ENCODE assay signal across 9 cellular contexts in the genomic region with DNA sequence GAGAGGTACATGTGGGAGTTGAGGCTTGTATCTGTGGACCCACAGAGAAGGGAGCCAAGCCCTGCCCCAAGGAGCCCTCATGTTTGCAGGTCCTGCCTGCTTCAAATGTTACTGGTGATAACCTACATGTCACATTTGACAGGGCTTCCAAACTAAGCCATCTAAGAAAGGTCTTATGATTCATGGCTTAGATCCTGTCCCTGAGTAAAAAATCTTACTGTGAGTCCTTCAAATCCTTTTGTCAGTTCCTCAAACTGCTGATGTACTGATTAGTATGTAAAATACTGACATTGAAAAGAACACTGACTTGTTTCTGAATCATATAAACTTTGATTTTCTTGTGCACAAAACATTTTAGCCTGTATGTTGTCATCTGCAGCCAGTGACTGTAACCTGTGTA. TPM values are rescaled to one million over a fixed set of nuclear protein-coding genes. Genes with fewer than 3 reads are reported as not detected.
A peak's percentile ranks its signal among the peaks of the same experiment; 100 is the strongest.
DNase-seq lines count a peak whose midpoint lies in the region; ATAC-seq and TF ChIP-seq lines count a peak whose summit lies in the region.
"Had no signal": no experiment of that assay in that cellular context is flagged by ENCODE, and none has a peak within 500 bp of the region (broad histone marks: within the 10 kb centered on the region; RNA-seq: fewer than 3 reads in every experiment).

No MANE protein-coding gene starts in this region.

- peaks cover 3% of the 10 kb centered on the region for H3K79me2 ChIP-seq in parathyroid adenoma

- H3K9ac ChIP-seq in NT2/D1 (ENCODE audit: insufficient read length, low read depth): peak overlapping the region; percentile 88
- no peak overlapping the region for H3K9ac ChIP-seq in parathyroid adenoma

- H3K27ac ChIP-seq in ectodermal cell (ENCODE audit: insufficient read depth, low read depth, low read length, poor library complexity, severe bottlenecking) (no peak overlapping the region), parathyroid adenoma (no peak overlapping the region)

- H2AFZ ChIP-seq in parathyroid adenoma: peak overlapping the region; percentile 97

- H3K4me3 ChIP-seq in GM12864 (ENCODE audit: low read depth, low read length) (peak overlapping the region; percentile 87; the same call in 1 of the 2 replicates), NT2/D1 (ENCODE audit: insufficient read length, low read depth) (peak overlapping the region; percentile 86), ectodermal cell (ENCODE audit: insufficient read depth, low read depth, low read length) (peak overlapping the region; percentile 73), parathyroid adenoma (ENCODE audit: low read depth, low read length) (peak overlapping the region; percentile 70)

- H3K9me3 ChIP-seq in NT2/D1 (ENCODE audit: insufficient read depth, low read length) (peaks cover 8% of the 10 kb centered on the region; the same call in 1 of the 2 replicates), ectodermal cell (ENCODE audit: control insufficient read depth, low read length) (no peaks in the 10 kb centered on the region), parathyroid adenoma (ENCODE audit: control insufficient read depth, low read length) (no peaks in the 10 kb centered on the region)

- TF ChIP-seq CTCF in GM12864 (IDR thresholded peaks at IDR 0.05; ENCODE audit: low read depth, low read length, missing control alignments) (no peak), parathyroid adenoma (IDR thresholded peaks at IDR 0.05) (no peak)

- H3K4me2 ChIP-seq in parathyroid adenoma (ENCODE audit: low read length): peak overlapping the region; percentile 69

- no peak for DNase-seq in GM12864 (ENCODE audit: low read depth)
- no peak for DNase-seq in NT2/D1 (ENCODE audit: low read depth, low spot score)
- no peak for DNase-seq in left lobe of liver (ENCODE audit: low spot score)
- no peak for DNase-seq in iPS-NIHi7 (ENCODE audit: extremely low spot score)
- DNase-seq in NCI-H1105 (lab: John Stamatoyannopoulos, UW): no peak
- DNase-seq: NCI-H1417 treated with DMSO at 0.1 percent for 48 hours had no signal

- H3K27me3 ChIP-seq in NT2/D1 (ENCODE audit: insufficient read depth, insufficient read length): no peaks in the 10 kb centered on the region
- H3K27me3 ChIP-seq in ectodermal cell (ENCODE audit: control insufficient read depth, insufficient read depth, low read length, poor library complexity, severe bottlenecking): no peaks in the 10 kb centered on the region
- H3K27me3 ChIP-seq in parathyroid adenoma (ENCODE audit: control insufficient read depth, insufficient read depth, low read length): no peaks in the 10 kb centered on the region

- H3K4me1 ChIP-seq in NT2/D1 (ENCODE audit: insufficient read depth, insufficient read length): no peaks in the 10 kb centered on the region
- peaks cover 18% of the 10 kb centered on the region for H3K4me1 ChIP-seq in ectodermal cell (ENCODE audit: control insufficient read depth, insufficient read depth, low read length)
- peaks cover 7% of the 10 kb centered on the region for H3K4me1 ChIP-seq in parathyroid adenoma

- no peaks in the 10 kb centered on the region for H3K36me3 ChIP-seq in NT2/D1 (ENCODE audit: insufficient read depth, insufficient read length, low read length)
- no peaks in the 10 kb centered on the region for H3K36me3 ChIP-seq in ectodermal cell (ENCODE audit: control insufficient read depth, insufficient read depth, low read length)
- no peaks in the 10 kb centered on the region for H3K36me3 ChIP-seq in parathyroid adenoma (ENCODE audit: control insufficient read depth, insufficient read depth, low read length)

- ATAC-seq in left lobe of liver (no peak), GM18858 (IDR thresholded peaks at IDR 0.05; ENCODE audit: unreplicated experiment) (no peak)

RNA-seq across cellular contexts. Expression of a gene that starts 1.0 kb away (rescaled TPM):
- 26.3 TPM for polyA plus RNA-seq in ectodermal cell (2013, experiment 1 of 4)
- 28.6 TPM for polyA plus RNA-seq in ectodermal cell (2013, experiment 2 of 4)
- polyA plus RNA-seq in ectodermal cell (2013, experiment 3 of 4): 22.4 TPM
- 24.4 TPM for polyA plus RNA-seq in ectodermal cell (2013, experiment 4 of 4)
- total RNA-seq in left lobe of liver: 9.7 TPM
